ENCODE assay signal across 8 cellular contexts in the genomic region with DNA sequence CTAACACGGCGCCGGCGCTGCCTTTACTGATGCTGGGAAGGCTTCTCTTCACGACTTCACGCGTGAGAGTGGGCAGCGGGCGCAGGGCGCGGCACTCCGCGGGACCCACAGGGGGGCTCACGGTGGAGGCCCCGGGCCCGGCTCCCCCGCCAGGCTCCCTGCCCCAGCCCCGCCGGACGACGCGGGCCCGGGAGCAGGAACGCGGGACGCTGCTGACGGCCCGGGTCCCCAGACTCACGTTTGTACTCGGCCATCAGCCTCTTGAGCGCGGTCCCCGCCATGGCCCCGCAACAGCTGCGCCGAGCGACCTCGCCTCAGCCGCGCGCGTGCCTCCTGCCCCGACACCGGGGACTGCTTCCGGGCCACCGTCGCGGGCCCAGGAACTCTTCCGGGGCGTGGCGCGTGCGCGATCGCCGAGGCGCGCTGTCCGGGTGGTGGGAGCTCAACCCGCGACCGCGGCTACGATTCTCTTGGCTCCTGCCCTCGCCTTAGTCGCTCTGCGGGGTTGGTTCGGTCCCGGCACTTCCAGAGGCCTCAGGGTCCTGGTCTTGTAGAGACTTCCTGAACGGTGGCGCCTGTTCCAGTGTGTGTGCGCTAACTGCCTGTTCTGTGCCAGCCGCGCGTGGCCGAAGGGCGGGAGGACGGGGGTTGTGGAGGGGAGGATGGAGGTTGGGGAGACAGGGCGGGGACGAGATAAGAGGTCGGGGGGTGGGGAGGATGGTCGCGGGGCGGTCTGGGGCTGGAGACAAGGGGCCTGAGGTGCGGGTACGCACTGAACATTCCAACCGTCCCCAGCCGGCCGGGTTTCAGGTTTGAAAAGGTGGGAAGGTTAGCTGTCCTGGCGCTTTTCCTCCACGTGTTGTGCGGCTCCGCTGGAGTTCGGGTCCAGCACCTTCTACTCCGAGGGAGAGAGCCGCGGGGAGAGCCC. TPM values are rescaled to one million over a fixed set of nuclear protein-coding genes. Genes with fewer than 3 reads are reported as not detected.
DNase-seq lines count a peak whose midpoint lies in the region; ATAC-seq and TF ChIP-seq lines count a peak whose summit lies in the region.

TSS of gene UBE2G2 (minus strand) at position 353 of the 928 bp plus-strand sequence. CDS start at position 281, 72 bp downstream.

- intact Hi-C loops in activated CD4-positive, alpha-beta T cell treated with anti-CD3 and anti-CD28 coated beads, Interleukin-2, amount 10 ng/mL, durations not matched to agents 24 days and 14 days (cut with micrococcal nuclease) = loop anchor here (1.0 to 10.0 kb wide), 4 partner anchors 17 to 283 kb away; partner anchors contain the start of gene SUMO3

- peak within 1 kb of the TSS; percentile 93 for H3K27ac Mint-ChIP-seq in activated CD4-positive, alpha-beta T cell treated with anti-CD3 and anti-CD28 coated beads, Interleukin-2, amount 10 ng/mL, durations not matched to agents 24 days and 14 days

- peaks cover 37% of the 10 kb centered on the region for H3K4me1 Mint-ChIP-seq in activated CD4-positive, alpha-beta T cell treated with anti-CD3 and anti-CD28 coated beads, Interleukin-2, amount 10 ng/mL, durations not matched to agents 24 days and 14 days

- peak within 1 kb of the TSS; percentile 100 for H3K4me3 Mint-ChIP-seq in activated CD4-positive, alpha-beta T cell treated with anti-CD3 and anti-CD28 coated beads, Interleukin-2, amount 10 ng/mL, durations not matched to agents 24 days and 14 days

- H3K27me3 Mint-ChIP-seq in activated CD4-positive, alpha-beta T cell treated with anti-CD3 and anti-CD28 coated beads, Interleukin-2, amount 10 ng/mL, durations not matched to agents 24 days and 14 days = no peaks in the 10 kb centered on the region

- no peaks in the 10 kb centered on the region for H3K9me3 Mint-ChIP-seq in activated CD4-positive, alpha-beta T cell treated with anti-CD3 and anti-CD28 coated beads, Interleukin-2, amount 10 ng/mL, durations not matched to agents 24 days and 14 days

- peak within 1 kb of the TSS; percentile 82 for H3K4me3 ChIP-seq in coronary artery

- H3K27ac ChIP-seq in coronary artery = peak within 1 kb of the TSS; percentile 43 to 69

- peak; percentile 91 for ATAC-seq in GM19023 (IDR thresholded peaks at IDR 0.05; ENCODE audit: unreplicated experiment)
- peak; percentile 81 for ATAC-seq in HG03280 (IDR thresholded peaks at IDR 0.05; ENCODE audit: unreplicated experiment)
- ATAC-seq in left lobe of liver = peak; percentile 94

- no peak for TF ChIP-seq CTCF in coronary artery (IDR thresholded peaks at IDR 0.05)

- H3K36me3 Mint-ChIP-seq in activated CD4-positive, alpha-beta T cell treated with anti-CD3 and anti-CD28 coated beads, Interleukin-2, amount 10 ng/mL, durations not matched to agents 24 days and 14 days (ENCODE audit: low read depth) = peaks cover 64% of the 10 kb centered on the region

- DNase-seq in AG08395 (ENCODE audit: low spot score) = peak; percentile 95
- DNase-seq in NCI-H526 treated with DMSO at 0.1 percent for 48 hours (lab: John Stamatoyannopoulos, UW) = peak; percentile 50
- DNase-seq in activated CD4-positive, alpha-beta T cell treated with anti-CD3 and anti-CD28 coated beads, Interleukin-2, amount 10 ng/mL, durations not matched to agents 24 days and 14 days = peak; percentile 97
- DNase-seq in coronary artery (ENCODE audit: low spot score) = no peak
- peak; percentile 88 for DNase-seq in left lobe of liver (ENCODE audit: low spot score)
- DNase-seq in stimulated activated CD4-positive, alpha-beta T cell treated with anti-CD3 and anti-CD28 coated beads, Interleukin-2, amount 100 ng/mL, for 24 hours = peak; percentile 89 to 90

RNA-seq across cellular contexts. Expression of gene UBE2G2, which starts in this region (rescaled TPM):
- 143 and 148 TPM in 2 replicates for total RNA-seq in activated CD4-positive, alpha-beta T cell treated with anti-CD3 and anti-CD28 coated beads, Interleukin-2, amount 10 ng/mL, durations not matched to agents 24 days and 14 days
- total RNA-seq in left lobe of liver = 43.4 TPM
